ENCODE assay signal across 23 cellular contexts in genomic region chr20:64245746-64246595, GRCh38.
"Had no signal": no experiment of that assay in that cellular context is flagged by ENCODE, and none has a peak within 500 bp of the region (broad histone marks: within the 10 kb centered on the region; RNA-seq: fewer than 3 reads in every experiment).

No MANE protein-coding gene starts in this region.

- DNase-seq: activated B cell treated with CpG ODN at 0.5 μM for 24 hours; activated CD4-positive, alpha-beta T cell treated with anti-CD3 and anti-CD28 coated beads for 4 hours; activated naive CD4-positive, alpha-beta T cell treated with anti-CD3 and anti-CD28 coated beads, Interleukin-2, amount 50 U/mL, for 16 hours; activated T-cell treated with anti-CD3 and anti-CD28 coated beads, Interleukin-2, amount 50 U/mL, for 4 hours; cortex of kidney; heart right ventricle; midbrain; occipital lobe; right cardiac atrium; small intestine; stimulated activated naive CD4-positive, alpha-beta T cell; substantia nigra; T-helper 9 cell; tibial artery had no signal

- H3K36me3 ChIP-seq: breast epithelium, gastrocnemius medialis, heart right ventricle, tibial artery, vagina had no signal

- FAIRE-seq: astrocyte, small intestine had no signal

- H3K4me3 ChIP-seq: breast epithelium, gastrocnemius medialis, heart right ventricle, lung, psoas muscle, tibial artery, vagina had no signal

- H3K4me1 Mint-ChIP-seq: activated B cell treated with CpG ODN at 0.5 μM for 24 hours, nephron had no signal

- H3K27ac Mint-ChIP-seq: activated B cell treated with CpG ODN at 0.5 μM for 24 hours; activated CD8-positive, alpha-beta T cell treated with anti-CD3 and anti-CD28 coated beads for 36 hours; nephron had no signal

- H3K9me3 ChIP-seq: breast epithelium, gastrocnemius medialis, heart right ventricle, psoas muscle, tibial artery, vagina had no signal

- H3K9me3 Mint-ChIP-seq: activated B cell treated with CpG ODN at 0.5 μM for 24 hours; activated CD8-positive, alpha-beta T cell treated with anti-CD3 and anti-CD28 coated beads for 36 hours; activated T-cell treated with anti-CD3 and anti-CD28 coated beads, Interleukin-2, amount 50 U/mL, for 4 hours; nephron had no signal

- H3K27ac ChIP-seq: breast epithelium, gastrocnemius medialis, heart right ventricle, psoas muscle, tibial artery, vagina had no signal

- ATAC-seq: activated T-cell treated with anti-CD3 and anti-CD28 coated beads, Interleukin-2, amount 50 U/mL, for 4 hours; gastrocnemius medialis; left colon; psoas muscle; right cardiac atrium had no signal

- H3K27me3 ChIP-seq: gastrocnemius medialis, vagina had no signal

- H3K4me1 ChIP-seq: breast epithelium, gastrocnemius medialis, heart right ventricle, psoas muscle, tibial artery, vagina had no signal

- H3K4me3 Mint-ChIP-seq: activated B cell treated with CpG ODN at 0.5 μM for 24 hours; activated CD8-positive, alpha-beta T cell treated with anti-CD3 and anti-CD28 coated beads for 36 hours; activated T-cell treated with anti-CD3 and anti-CD28 coated beads, Interleukin-2, amount 50 U/mL, for 4 hours; nephron had no signal
